Comparison of ENCODE assay signal across 13 cellular contexts in genomic region chr21:42440187-42440792, GRCh38. TPM values are rescaled to one million over a fixed set of nuclear protein-coding genes. Genes with fewer than 3 reads are reported as not detected.
A peak's percentile ranks its signal among the peaks of the same experiment; 100 is the strongest.
DNase-seq lines count a peak whose midpoint lies in the region; ATAC-seq and TF ChIP-seq lines count a peak whose summit lies in the region.
"Had no signal": no experiment of that assay in that cellular context is flagged by ENCODE, and none has a peak within 500 bp of the region (broad histone marks: within the 10 kb centered on the region; RNA-seq: fewer than 3 reads in every experiment).

No MANE protein-coding gene starts in this region.

- DNase-seq in GM10248 (ENCODE audit: extremely low spot score), result peak; percentile 85
- peak; percentile 73 for DNase-seq in activated naive CD8-positive, alpha-beta T cell treated with anti-CD3 and anti-CD28 coated beads for 36 hours
- DNase-seq in NCI-H1930 (lab: John Stamatoyannopoulos, UW), result no peak
- no peak for DNase-seq in NCI-H1417 treated with DMSO at 0.1 percent for 48 hours (lab: John Stamatoyannopoulos, UW)
- no peak for DNase-seq in endodermal cell
- no peak for DNase-seq in iPS-NIHi11 (ENCODE audit: low spot score)

- ATAC-seq in GM18907 (IDR thresholded peaks at IDR 0.05; ENCODE audit: unreplicated experiment) (peak; percentile 69), HG03045 (IDR thresholded peaks at IDR 0.05; ENCODE audit: unreplicated experiment) (peak; percentile 61)

- no peak for TF ChIP-seq CTCF in GM10248 (IDR thresholded peaks at IDR 0.05; ENCODE audit: control extremely low read depth, extremely low read depth, low read depth, missing control alignments)
- TF ChIP-seq CTCF in endodermal cell (conservative IDR thresholded peaks at IDR 0.05), result no peak

- peaks cover 80% of the 10 kb centered on the region for H3K36me3 Mint-ChIP-seq in activated naive CD8-positive, alpha-beta T cell treated with anti-CD3 and anti-CD28 coated beads for 36 hours
- no peaks in the 10 kb centered on the region for H3K36me3 Mint-ChIP-seq in endodermal cell (ENCODE audit: low read depth)

- peaks cover 4% of the 10 kb centered on the region for H3K27me3 Mint-ChIP-seq in activated naive CD8-positive, alpha-beta T cell treated with anti-CD3 and anti-CD28 coated beads for 36 hours
- peaks cover 5% of the 10 kb centered on the region for H3K27me3 Mint-ChIP-seq in endodermal cell (ENCODE audit: insufficient read depth)

- H3K4me3 Mint-ChIP-seq in activated naive CD8-positive, alpha-beta T cell treated with anti-CD3 and anti-CD28 coated beads for 36 hours, result peak overlapping the region; percentile 40
- no peak overlapping the region for H3K4me3 Mint-ChIP-seq in endodermal cell

- no peaks in the 10 kb centered on the region for H3K27me3 ChIP-seq in endodermal cell (ENCODE audit: control insufficient read depth, insufficient read depth, low read length, poor library complexity, severe bottlenecking)

- POLR2A ChIA-PET in GM10248 (lab: Yijun Ruan, JAX), result no interaction called here

- H3K4me1 Mint-ChIP-seq in activated naive CD8-positive, alpha-beta T cell treated with anti-CD3 and anti-CD28 coated beads for 36 hours, result peaks cover 53% of the 10 kb centered on the region
- no peaks in the 10 kb centered on the region for H3K4me1 Mint-ChIP-seq in endodermal cell

- H3K27ac Mint-ChIP-seq in activated naive CD8-positive, alpha-beta T cell treated with anti-CD3 and anti-CD28 coated beads for 36 hours, result peak overlapping the region; percentile 90
- H3K27ac Mint-ChIP-seq in endodermal cell, result no peak overlapping the region

- no peak overlapping the region for H3K27ac ChIP-seq in endodermal cell (ENCODE audit: low read depth, low read length)
- H3K27ac ChIP-seq: KMS-11, SK-N-MC had no signal

- no peaks in the 10 kb centered on the region for H3K4me1 ChIP-seq in endodermal cell (ENCODE audit: control insufficient read depth, insufficient read depth, low read length)

- H3K9me3 ChIP-seq in endodermal cell (ENCODE audit: control insufficient read depth, low read length), result no peaks in the 10 kb centered on the region

- H3K36me3 ChIP-seq in endodermal cell (ENCODE audit: control insufficient read depth, insufficient read depth, low read length), result no peaks in the 10 kb centered on the region

- CTCF ChIA-PET in GM10248 (lab: Yijun Ruan, JAX), result no interaction called here

- no peak overlapping the region for H3K9ac ChIP-seq in endodermal cell (ENCODE audit: extremely low read depth, low read length, poor library complexity, severe bottlenecking)
- H3K9ac ChIP-seq: KMS-11 had no signal

- 81 to 92% methylated on average over 5 to 12 of the region's 12 CpGs for WGBS in endodermal cell (ENCODE audit: insufficient coverage in 1 of 2, insufficient read length in 1 of 2), 2 experiments

- peaks cover 11% of the 10 kb centered on the region for H3K9me3 Mint-ChIP-seq in activated naive CD8-positive, alpha-beta T cell treated with anti-CD3 and anti-CD28 coated beads for 36 hours
- H3K9me3 Mint-ChIP-seq in endodermal cell, result no peaks in the 10 kb centered on the region

- no peak overlapping the region for H3K4me3 ChIP-seq in endodermal cell (ENCODE audit: low read length)
- H3K4me3 ChIP-seq: SK-N-MC had no signal

RNA-seq across cellular contexts. Expression of gene UBASH3A, which starts 36.6 kb away (rescaled TPM):
- total RNA-seq in activated naive CD8-positive, alpha-beta T cell treated with anti-CD3 and anti-CD28 coated beads for 36 hours, result 10 to 100 TPM; 38.9 to 41.1 TPM
- not detected for total RNA-seq in endodermal cell
- not detected for polyA plus RNA-seq in endodermal cell (2013, experiment 1 of 2)
- not detected for polyA plus RNA-seq in endodermal cell (2013, experiment 2 of 2)
- total RNA-seq: cerebellum, NCI-H460 had no signal

RNA-seq across cellular contexts. Expression of gene TMPRSS3, which starts 44.4 kb away (rescaled TPM):
- 10 to 100 TPM; 49.1 to 50.7 TPM for total RNA-seq in activated naive CD8-positive, alpha-beta T cell treated with anti-CD3 and anti-CD28 coated beads for 36 hours
- not detected for total RNA-seq in endodermal cell
- not detected for polyA plus RNA-seq in endodermal cell (2013, experiment 1 of 2)
- polyA plus RNA-seq in endodermal cell (2013, experiment 2 of 2), result not detected
- total RNA-seq: urinary bladder had no signal
- polyA plus RNA-seq: urinary bladder had no signal

RNA-seq across cellular contexts. Expression of gene RSPH1, which starts 55.7 kb away (rescaled TPM):
- total RNA-seq in activated naive CD8-positive, alpha-beta T cell treated with anti-CD3 and anti-CD28 coated beads for 36 hours, result under 1 TPM in 1 of 2 experiments, not detected in 1; 0.32 TPM
- total RNA-seq in endodermal cell, result 1 to 10 TPM; 1.8 to 2.2 TPM
- 0.57 TPM for polyA plus RNA-seq in endodermal cell (2013, experiment 1 of 2)
- polyA plus RNA-seq in endodermal cell (2013, experiment 2 of 2), result 0.33 TPM

Comparison
In these comparisons a context has a peak if more than half of its experiments do, and no peak if none do; other contexts are left out.
1. DNase-seq: peak in GM10248 (single experiment) and activated naive CD8-positive, alpha-beta T cell treated with anti-CD3 and anti-CD28 coated beads for 36 hours (single experiment); none in NCI-H1930 (0 of 2), NCI-H1417 treated with DMSO at 0.1 percent for 48 hours (single experiment), endodermal cell (single experiment) and iPS-NIHi11 (single experiment).
2. RNA of gene UBASH3A, which starts 36.6 kb away (total RNA-seq): 38.9 to 41.1 TPM in activated naive CD8-positive, alpha-beta T cell treated with anti-CD3 and anti-CD28 coated beads for 36 hours; not detected in endodermal cell; every median in the first group is over 10 times any median in the second.
3. RNA of gene TMPRSS3, which starts 44.4 kb away (total RNA-seq): 49.1 to 50.7 TPM in activated naive CD8-positive, alpha-beta T cell treated with anti-CD3 and anti-CD28 coated beads for 36 hours; not detected in endodermal cell; every median in the first group is over 10 times any median in the second.